ENCODE assay signal across 2 cellular contexts in genomic region chr13:25062479-25062878, GRCh38.
TF ChIP-seq lines count a peak whose summit lies in the region.

No MANE protein-coding gene starts in this region.

TF ChIP-seq in GM23338, 12 proteins besides CTCF, POLR2A, EP300 and RAD21 (continued from another document):
- TF ChIP-seq ETS1 (IDR thresholded peaks at IDR 0.05) = no peak
- TF ChIP-seq, protein P1, sequence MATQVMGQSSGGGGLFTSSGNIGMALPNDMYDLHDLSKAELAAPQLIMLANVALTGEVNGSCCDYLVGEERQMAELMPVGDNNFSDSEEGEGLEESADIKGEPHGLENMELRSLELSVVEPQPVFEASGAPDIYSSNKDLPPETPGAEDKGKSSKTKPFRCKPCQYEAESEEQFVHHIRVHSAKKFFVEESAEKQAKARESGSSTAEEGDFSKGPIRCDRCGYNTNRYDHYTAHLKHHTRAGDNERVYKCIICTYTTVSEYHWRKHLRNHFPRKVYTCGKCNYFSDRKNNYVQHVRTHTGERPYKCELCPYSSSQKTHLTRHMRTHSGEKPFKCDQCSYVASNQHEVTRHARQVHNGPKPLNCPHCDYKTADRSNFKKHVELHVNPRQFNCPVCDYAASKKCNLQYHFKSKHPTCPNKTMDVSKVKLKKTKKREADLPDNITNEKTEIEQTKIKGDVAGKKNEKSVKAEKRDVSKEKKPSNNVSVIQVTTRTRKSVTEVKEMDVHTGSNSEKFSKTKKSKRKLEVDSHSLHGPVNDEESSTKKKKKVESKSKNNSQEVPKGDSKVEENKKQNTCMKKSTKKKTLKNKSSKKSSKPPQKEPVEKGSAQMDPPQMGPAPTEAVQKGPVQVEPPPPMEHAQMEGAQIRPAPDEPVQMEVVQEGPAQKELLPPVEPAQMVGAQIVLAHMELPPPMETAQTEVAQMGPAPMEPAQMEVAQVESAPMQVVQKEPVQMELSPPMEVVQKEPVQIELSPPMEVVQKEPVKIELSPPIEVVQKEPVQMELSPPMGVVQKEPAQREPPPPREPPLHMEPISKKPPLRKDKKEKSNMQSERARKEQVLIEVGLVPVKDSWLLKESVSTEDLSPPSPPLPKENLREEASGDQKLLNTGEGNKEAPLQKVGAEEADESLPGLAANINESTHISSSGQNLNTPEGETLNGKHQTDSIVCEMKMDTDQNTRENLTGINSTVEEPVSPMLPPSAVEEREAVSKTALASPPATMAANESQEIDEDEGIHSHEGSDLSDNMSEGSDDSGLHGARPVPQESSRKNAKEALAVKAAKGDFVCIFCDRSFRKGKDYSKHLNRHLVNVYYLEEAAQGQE (IDR thresholded peaks at IDR 0.05; ENCODE audit: unreplicated experiment) = no peak
- TF ChIP-seq NANOG (IDR thresholded peaks at IDR 0.05; ENCODE audit: borderline replicate concordance) = no peak
- TF ChIP-seq POLR2AphosphoS5 (IDR thresholded peaks at IDR 0.05; ENCODE audit: low read depth) = no peak
- TF ChIP-seq CREB1 (CRISPR knock-in tag; IDR thresholded peaks at IDR 0.05; ENCODE audit: low read depth) = no peak
- no peak for TF ChIP-seq ZNF331 (CRISPR knock-in tag; IDR thresholded peaks at IDR 0.05; ENCODE audit: low read depth)
- no peak for TF ChIP-seq EZH2 (IDR thresholded peaks at IDR 0.05; ENCODE audit: low read depth, unreplicated experiment)
- no peak; the same call in 1 of the 2 replicates for TF ChIP-seq ZNF462 (CRISPR knock-in tag; IDR thresholded peaks at IDR 0.05)
- no peak for TF ChIP-seq STAT1 (IDR thresholded peaks at IDR 0.05; ENCODE audit: unreplicated experiment)
- no peak for TF ChIP-seq ZNF114 (CRISPR knock-in tag; IDR thresholded peaks at IDR 0.05)

TF ChIP-seq in K562, 482 proteins besides CTCF, POLR2A, EP300 and RAD21 (continued from another document):
- TF ChIP-seq PREB (CRISPR knock-in tag; IDR thresholded peaks at IDR 0.05) (no peak), NFATC3 (IDR thresholded peaks at IDR 0.05) (no peak), DPF2 (IDR thresholded peaks at IDR 0.05) (no peak), MBD1 (CRISPR knock-in tag; IDR thresholded peaks at IDR 0.05) (no peak), KLF1 (tag; IDR thresholded peaks at IDR 0.05) (no peak), SRSF1 (IDR thresholded peaks at IDR 0.05; ENCODE audit: low read depth, low read length) (no peak), CBX2 (IDR thresholded peaks at IDR 0.05; ENCODE audit: insufficient read depth, low read length, poor library complexity, severe bottlenecking) (no peak), BRF1 (IDR thresholded peaks at IDR 0.05; ENCODE audit: borderline replicate concordance, extremely low read depth, insufficient read length) (no peak), TRIM28 (IDR thresholded peaks at IDR 0.05) (no peak)
- TF ChIP-seq, protein P2, sequence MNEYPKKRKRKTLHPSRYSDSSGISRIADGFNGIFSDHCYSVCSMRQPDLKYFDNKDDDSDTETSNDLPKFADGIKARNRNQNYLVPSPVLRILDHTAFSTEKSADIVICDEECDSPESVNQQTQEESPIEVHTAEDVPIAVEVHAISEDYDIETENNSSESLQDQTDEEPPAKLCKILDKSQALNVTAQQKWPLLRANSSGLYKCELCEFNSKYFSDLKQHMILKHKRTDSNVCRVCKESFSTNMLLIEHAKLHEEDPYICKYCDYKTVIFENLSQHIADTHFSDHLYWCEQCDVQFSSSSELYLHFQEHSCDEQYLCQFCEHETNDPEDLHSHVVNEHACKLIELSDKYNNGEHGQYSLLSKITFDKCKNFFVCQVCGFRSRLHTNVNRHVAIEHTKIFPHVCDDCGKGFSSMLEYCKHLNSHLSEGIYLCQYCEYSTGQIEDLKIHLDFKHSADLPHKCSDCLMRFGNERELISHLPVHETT (CRISPR knock-in tag; conservative IDR thresholded peaks at IDR 0.05 in 1 of 2, IDR thresholded peaks at IDR 0.05 in 1 of 2) = no peak
- TF ChIP-seq, protein P3, sequence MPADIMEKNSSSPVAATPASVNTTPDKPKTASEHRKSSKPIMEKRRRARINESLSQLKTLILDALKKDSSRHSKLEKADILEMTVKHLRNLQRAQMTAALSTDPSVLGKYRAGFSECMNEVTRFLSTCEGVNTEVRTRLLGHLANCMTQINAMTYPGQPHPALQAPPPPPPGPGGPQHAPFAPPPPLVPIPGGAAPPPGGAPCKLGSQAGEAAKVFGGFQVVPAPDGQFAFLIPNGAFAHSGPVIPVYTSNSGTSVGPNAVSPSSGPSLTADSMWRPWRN (IDR thresholded peaks at IDR 0.05; ENCODE audit: low read depth) = no peak
